Comparison of ENCODE assay signal across 1 cellular context in the genomic region with DNA sequence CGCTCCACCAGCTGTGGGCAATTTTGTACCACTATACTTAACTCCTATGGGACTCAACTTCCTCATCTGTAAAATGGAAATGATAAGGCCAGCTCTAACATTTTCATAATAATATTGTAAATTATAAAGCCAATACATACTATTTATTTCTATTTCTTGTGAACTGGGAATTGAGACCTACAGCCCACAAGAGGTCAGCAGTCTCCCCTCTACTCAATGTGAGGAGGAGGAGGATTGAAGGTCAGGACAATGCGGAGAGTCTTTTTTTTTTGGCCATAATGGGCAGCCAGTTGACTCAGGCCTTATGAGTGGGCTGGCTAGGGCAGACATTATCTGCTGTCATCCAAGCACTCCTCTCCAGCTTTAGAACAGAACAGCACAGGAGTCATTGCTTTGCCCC.
TF ChIP-seq lines count a peak whose summit lies in the region.

No MANE protein-coding gene starts in this region.

TF ChIP-seq in H1, 55 proteins besides CTCF, POLR2A, EP300 and RAD21:
- TF ChIP-seq POLR2AphosphoS5 (IDR thresholded peaks at IDR 0.05; ENCODE audit: low read depth, low read length) (no peak), SIRT6 (IDR thresholded peaks at IDR 0.05; ENCODE audit: low read length) (no peak), ZNF274 (IDR thresholded peaks at IDR 0.05; ENCODE audit: borderline replicate concordance, extremely low read depth, low read length) (no peak), TBP (IDR thresholded peaks at IDR 0.05; ENCODE audit: low read depth, low read length) (no peak), CHD1 (IDR thresholded peaks at IDR 0.05; ENCODE audit: low read depth, low read length) (no peak), FOSL1 (IDR thresholded peaks at IDR 0.05; ENCODE audit: insufficient read depth, low read depth, low read length) (no peak), CTBP2 (IDR thresholded peaks at IDR 0.05; ENCODE audit: borderline replicate concordance, insufficient read depth, insufficient read length, low read length) (no peak), EGR1 (IDR thresholded peaks at IDR 0.05; ENCODE audit: borderline replicate concordance, low read depth, low read length) (no peak), RBBP5 (IDR thresholded peaks at IDR 0.05; ENCODE audit: borderline replicate concordance, low read depth, low read length) (no peak), SIN3A (conservative IDR thresholded peaks at IDR 0.05 in 1 of 2, IDR thresholded peaks at IDR 0.05 in 1 of 2; ENCODE audit: low read depth in 1 of 2, low read length in 2 of 2) (no peak), JUND (IDR thresholded peaks at IDR 0.05; ENCODE audit: low read length) (no peak), TEAD4 (IDR thresholded peaks at IDR 0.05; ENCODE audit: low read depth, low read length) (no peak), KDM1A (IDR thresholded peaks at IDR 0.05; ENCODE audit: borderline replicate concordance, low read length) (no peak), NRF1 (IDR thresholded peaks at IDR 0.05; ENCODE audit: low read depth, low read length) (no peak), CBX8 (IDR thresholded peaks at IDR 0.05; ENCODE audit: borderline replicate concordance, low read depth, low read length) (no peak), RXRA (IDR thresholded peaks at IDR 0.05; ENCODE audit: insufficient read depth, low read depth, low read length) (no peak), TAF7 (optimal IDR thresholded peaks at IDR 0.05; ENCODE audit: borderline replicate concordance, low read depth, low read length) (no peak)
- TF ChIP-seq, protein P1, sequence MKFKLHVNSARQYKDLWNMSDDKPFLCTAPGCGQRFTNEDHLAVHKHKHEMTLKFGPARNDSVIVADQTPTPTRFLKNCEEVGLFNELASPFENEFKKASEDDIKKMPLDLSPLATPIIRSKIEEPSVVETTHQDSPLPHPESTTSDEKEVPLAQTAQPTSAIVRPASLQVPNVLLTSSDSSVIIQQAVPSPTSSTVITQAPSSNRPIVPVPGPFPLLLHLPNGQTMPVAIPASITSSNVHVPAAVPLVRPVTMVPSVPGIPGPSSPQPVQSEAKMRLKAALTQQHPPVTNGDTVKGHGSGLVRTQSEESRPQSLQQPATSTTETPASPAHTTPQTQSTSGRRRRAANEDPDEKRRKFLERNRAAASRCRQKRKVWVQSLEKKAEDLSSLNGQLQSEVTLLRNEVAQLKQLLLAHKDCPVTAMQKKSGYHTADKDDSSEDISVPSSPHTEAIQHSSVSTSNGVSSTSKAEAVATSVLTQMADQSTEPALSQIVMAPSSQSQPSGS (IDR thresholded peaks at IDR 0.05; ENCODE audit: low read length) = no peak
- TF ChIP-seq, protein P2, sequence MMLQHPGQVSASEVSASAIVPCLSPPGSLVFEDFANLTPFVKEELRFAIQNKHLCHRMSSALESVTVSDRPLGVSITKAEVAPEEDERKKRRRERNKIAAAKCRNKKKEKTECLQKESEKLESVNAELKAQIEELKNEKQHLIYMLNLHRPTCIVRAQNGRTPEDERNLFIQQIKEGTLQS (IDR thresholded peaks at IDR 0.05; ENCODE audit: insufficient read depth, low read depth, low read length) = no peak
